ENCODE assay signal across 9 cellular contexts in genomic region chr10:80684217-80684616, GRCh38.
A peak's percentile ranks its signal among the peaks of the same experiment; 100 is the strongest.
DNase-seq lines count a peak whose midpoint lies in the region; ATAC-seq and TF ChIP-seq lines count a peak whose summit lies in the region.
"Had no signal": no experiment of that assay in that cellular context is flagged by ENCODE, and none has a peak within 500 bp of the region (broad histone marks: within the 10 kb centered on the region; RNA-seq: fewer than 3 reads in every experiment).

No MANE protein-coding gene starts in this region.

- peaks cover 0 to 1% (median 0%) of the 10 kb centered on the region in 3 donors for H3K4me1 Mint-ChIP-seq in T-cell
- peaks cover 0 to 3% (median 0%) of the 10 kb centered on the region in 3 donors for H3K4me1 Mint-ChIP-seq in naive B cell
- H3K4me1 Mint-ChIP-seq in type B pancreatic cell (ENCODE audit: unreplicated experiment), result peaks cover 4% of the 10 kb centered on the region
- H3K4me1 Mint-ChIP-seq: B cell had no signal

- POLR2A ChIA-PET in T-cell (lab: Charles Lee), result no interaction called here

- DNase-seq in NCI-H510A treated with DMSO at 0.1 percent for 48 hours (lab: John Stamatoyannopoulos, UW) (peak; percentile 8), NCI-H510A (lab: John Stamatoyannopoulos, UW) (no peak), T-cell (peak in 3 of 34 experiments; percentile 3 to 14 (median 6)), naive B cell (no peak), NCI-H146 (lab: John Stamatoyannopoulos, UW) (no peak), type B pancreatic cell (ENCODE audit: extremely low spot score, unreplicated experiment) (no peak)

- no peaks in the 10 kb centered on the region for H3K36me3 Mint-ChIP-seq in T-cell
- H3K36me3 Mint-ChIP-seq in naive B cell, result no peaks in the 10 kb centered on the region
- no peaks in the 10 kb centered on the region for H3K36me3 Mint-ChIP-seq in type B pancreatic cell

- H3K27me3 Mint-ChIP-seq in T-cell (peaks cover 0 to 2% of the 10 kb centered on the region in 2 donors), naive B cell (peaks cover under 1 to 10% (median 4%) of the 10 kb centered on the region in 3 donors), type B pancreatic cell (peaks cover 4% of the 10 kb centered on the region)
- H3K27me3 Mint-ChIP-seq: B cell had no signal

- H3K4me3 Mint-ChIP-seq in T-cell (no peak overlapping the region), naive B cell (no peak overlapping the region), type B pancreatic cell (no peak overlapping the region)
- H3K4me3 Mint-ChIP-seq: B cell had no signal

- H3K27ac Mint-ChIP-seq in T-cell (no peak overlapping the region), naive B cell (no peak overlapping the region), type B pancreatic cell (no peak overlapping the region)
- H3K27ac Mint-ChIP-seq: B cell had no signal

- CTCF ChIA-PET in T-cell (lab: Charles Lee), result no interaction called here

- ATAC-seq in HG03103 (IDR thresholded peaks at IDR 0.05; ENCODE audit: low read depth, unreplicated experiment) (peak; percentile 63), T-cell (replicated peaks in 1 of 4) (peak; percentile 48 to 99 (median 54)), naive B cell (ENCODE audit: low read depth in 2 of 2) (peak; percentile 74), GM18870 (IDR thresholded peaks at IDR 0.05; ENCODE audit: unreplicated experiment) (no peak)

- no peak for TF ChIP-seq CTCF in type B pancreatic cell (conservative IDR thresholded peaks at IDR 0.05)

- H3K9me3 Mint-ChIP-seq in T-cell, result no peaks in the 10 kb centered on the region
- no peaks in the 10 kb centered on the region for H3K9me3 Mint-ChIP-seq in naive B cell
- H3K9me3 Mint-ChIP-seq in type B pancreatic cell, result no peaks in the 10 kb centered on the region
